ENCODE assay signal across 16 cellular contexts in the genomic region with DNA sequence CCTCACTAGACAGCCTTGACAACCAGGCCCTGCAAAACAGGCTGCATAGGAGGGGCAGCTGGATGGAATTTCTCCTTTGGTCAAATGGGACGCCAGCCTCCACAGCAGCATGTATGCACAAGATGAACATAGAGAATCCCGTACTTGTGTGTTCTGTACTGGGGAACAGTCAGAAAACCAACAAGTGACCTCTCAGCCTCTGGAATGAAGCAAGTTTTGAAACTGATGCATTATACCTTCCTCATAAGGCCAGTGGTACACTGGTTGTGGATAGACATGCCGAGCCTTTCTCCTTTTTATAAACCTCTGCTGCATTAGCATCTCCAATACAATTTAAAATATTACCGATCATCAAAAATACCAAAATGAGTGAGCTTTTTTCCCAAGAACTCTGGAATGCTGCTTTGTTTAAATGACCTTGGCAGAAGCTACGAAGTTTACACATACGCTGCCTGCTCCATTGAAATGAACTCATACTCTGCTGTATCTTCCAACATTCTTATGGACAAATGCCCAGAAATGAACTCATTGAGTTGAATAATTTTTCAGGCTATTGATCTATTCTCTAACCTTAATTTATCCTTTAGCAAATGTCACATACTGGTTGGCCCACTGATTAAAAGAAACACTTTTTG. TPM values are rescaled to one million over a fixed set of nuclear protein-coding genes. Genes with fewer than 3 reads are reported as not detected.
A peak's percentile ranks its signal among the peaks of the same experiment; 100 is the strongest.
DNase-seq lines count a peak whose midpoint lies in the region; ATAC-seq and TF ChIP-seq lines count a peak whose summit lies in the region.
"Had no signal": no experiment of that assay in that cellular context is flagged by ENCODE, and none has a peak within 500 bp of the region (broad histone marks: within the 10 kb centered on the region; RNA-seq: fewer than 3 reads in every experiment).

No MANE protein-coding gene starts in this region.

- H3K9ac ChIP-seq in rectal smooth muscle tissue (ENCODE audit: low read length) = no peak overlapping the region
- no peak overlapping the region for H3K9ac ChIP-seq in colonic mucosa (ENCODE audit: low read depth in 2 of 2, low read length in 2 of 2)

- CTCF ChIA-PET in PC-9 (lab: Charles Lee) = no interaction called here

- 0 out of 2 replicates have a peak overlapping the region, but pooled peaks have one; percentile 16 for H2AFZ ChIP-seq in PC-9

- no peaks in the 10 kb centered on the region for H3K79me2 ChIP-seq in PC-9 (ENCODE audit: low read depth)

- H3K27me3 ChIP-seq in PC-9 (ENCODE audit: insufficient read depth, low read depth) = no peaks in the 10 kb centered on the region
- no peaks in the 10 kb centered on the region for H3K27me3 ChIP-seq in rectal smooth muscle tissue (ENCODE audit: control insufficient read depth, insufficient read depth, low read length)
- H3K27me3 ChIP-seq in colonic mucosa = no peaks in the 10 kb centered on the region
- H3K27me3 ChIP-seq: adrenal gland had no signal

- H4K20me1 ChIP-seq in PC-9 (ENCODE audit: insufficient read depth) = no peaks in the 10 kb centered on the region

- no peaks in the 10 kb centered on the region for H3F3A ChIP-seq in PC-9 (ENCODE audit: insufficient read depth, low read depth)

- H3K9me2 ChIP-seq in PC-9 (ENCODE audit: insufficient read depth) = no peaks in the 10 kb centered on the region

- H3K9me3 ChIP-seq in PC-9 (ENCODE audit: insufficient read depth, low read depth) = no peaks in the 10 kb centered on the region
- no peaks in the 10 kb centered on the region for H3K9me3 ChIP-seq in colonic mucosa
- H3K9me3 ChIP-seq: adrenal gland had no signal

- intact Hi-C loops in PC-9 (cut with micrococcal nuclease; ENCODE audit: unreplicated experiment) = no loop called here
- intact Hi-C loops in colonic mucosa (cut with DNase I) = no loop called here

- ATAC-seq in HG03378 (IDR thresholded peaks at IDR 0.05; ENCODE audit: unreplicated experiment) = no peak

- H3K4me2 ChIP-seq in PC-9 = no peak overlapping the region

- H3K27ac ChIP-seq in PC-9 (no peak overlapping the region), rectal smooth muscle tissue (ENCODE audit: low read depth, low read length) (peak overlapping the region; percentile 8), colonic mucosa (no peak overlapping the region)

- DNase-seq in AG10803 (ENCODE audit: low read depth) (peak; percentile 95), PC-9 (no peak), fibroblast of pulmonary artery (ENCODE audit: low read depth) (peak; percentile 93), NCI-H2196 (lab: John Stamatoyannopoulos, UW; ENCODE audit: unreplicated experiment) (no peak), colonic mucosa (no peak), NCI-H1092 (lab: John Stamatoyannopoulos, UW) (no peak)
- DNase-seq: activated CD4-positive, alpha-beta memory T cell treated with anti-CD3 and anti-CD28 coated beads, Interleukin-2, amount 10 ng/mL, durations not matched to agents 7 days and 5 days; DMS 273 treated with DMSO at 0.1 percent for 48 hours; effector CD4-positive, alpha-beta T cell; Kasumi-1; NCI-H1694; NCI-H524; stimulated activated naive CD4-positive, alpha-beta T cell had no signal

- no peaks in the 10 kb centered on the region for H3K4me1 ChIP-seq in PC-9 (replicated peaks; ENCODE audit: insufficient read depth)
- H3K4me1 ChIP-seq in rectal smooth muscle tissue (ENCODE audit: control insufficient read depth, insufficient read depth, low read length) = peaks cover 11% of the 10 kb centered on the region
- H3K4me1 ChIP-seq in colonic mucosa = no peaks in the 10 kb centered on the region
- H3K4me1 ChIP-seq: adrenal gland had no signal

- BruUV-seq in PC-9 (replicated peaks; lab: Mats Ljungman, UMichigan) = no TSS peak

- POLR2A ChIA-PET in PC-9 (lab: Charles Lee; ENCODE audit: unreplicated experiment) = interaction anchor here (0.6 kb wide), 1 partner anchor 32 kb away, joined by 7 read pairs; no protein-coding TSS in a partner anchor

- H3K4me3 ChIP-seq in AG10803 (ENCODE audit: low read length) (no peak overlapping the region), PC-9 (no peak overlapping the region), fibroblast of pulmonary artery (replicated peaks; ENCODE audit: low read depth, low read length) (no peak overlapping the region), rectal smooth muscle tissue (ENCODE audit: low read length) (no peak overlapping the region), colonic mucosa (no peak overlapping the region)
- H3K4me3 ChIP-seq: adrenal gland had no signal

- H3K36me3 ChIP-seq in PC-9 (ENCODE audit: low read depth) = no peaks in the 10 kb centered on the region
- H3K36me3 ChIP-seq in rectal smooth muscle tissue (ENCODE audit: control insufficient read depth, insufficient read depth, low read length) = no peaks in the 10 kb centered on the region
- H3K36me3 ChIP-seq in colonic mucosa = no peaks in the 10 kb centered on the region
- H3K36me3 ChIP-seq: adrenal gland had no signal

- TF ChIP-seq CTCF in AG10803 (conservative IDR thresholded peaks at IDR 0.05; ENCODE audit: low read length) (no peak), PC-9 (conservative IDR thresholded peaks at IDR 0.05) (no peak), fibroblast of pulmonary artery (IDR thresholded peaks at IDR 0.05; ENCODE audit: low read length, missing control alignments) (no peak), colonic mucosa (IDR thresholded peaks at IDR 0.05) (no peak)

RNA-seq across cellular contexts. Expression of gene FERMT2, which starts 47.6 kb away (rescaled TPM):
- 9.0 and 9.7 TPM in 2 replicates for total RNA-seq in PC-9 (2021)
- 10 to 100 TPM in 1 of 2 donors, 1 to 10 TPM in 1; 6.3 to 43.9 TPM for total RNA-seq in colonic mucosa

Comparison
In these comparisons a context has a peak if more than half of its experiments do, and no peak if none do; other contexts are left out.
1. DNase-seq: peak in AG10803 (single experiment) and fibroblast of pulmonary artery (single experiment); none in PC-9 (0 of 2), NCI-H2196 (single experiment), colonic mucosa (single experiment) and NCI-H1092 (single experiment).